Comparison of ENCODE assay signal across 7 cellular contexts in the genomic region with DNA sequence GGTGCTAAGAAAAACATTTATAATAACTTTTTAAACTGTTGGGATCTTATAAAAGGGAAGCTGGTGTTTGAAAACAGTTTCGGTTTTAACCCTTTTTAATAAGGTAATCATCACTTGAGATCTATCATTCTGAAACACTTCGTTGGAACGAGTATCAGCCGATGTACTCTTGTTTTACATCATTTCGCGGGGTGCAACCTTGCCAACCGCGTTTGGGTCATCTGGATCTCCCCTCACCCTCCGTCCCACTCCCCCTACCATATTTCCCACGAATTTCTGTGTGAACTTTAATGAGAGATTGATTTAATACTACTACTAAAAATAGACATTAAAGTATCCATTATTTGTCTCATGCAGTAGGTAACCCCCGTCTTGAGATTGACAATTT. TPM values are rescaled to one million over a fixed set of nuclear protein-coding genes. Genes with fewer than 3 reads are reported as not detected.
DNase-seq lines count a peak whose midpoint lies in the region; ATAC-seq, FAIRE-seq and TF ChIP-seq lines count a peak whose summit lies in the region.

No MANE protein-coding gene starts in this region.

- H3K9ac ChIP-seq in GM12878 (ENCODE audit: control insufficient read depth, insufficient read depth, low read length), result peak overlapping the region; percentile 83

- intact Hi-C loops in GM12878 (cut with micrococcal nuclease; ENCODE audit: unreplicated experiment) (loop anchor here (2.0 to 10.0 kb wide), 3 partner anchors 132 to 734 kb away; partner anchors contain the start of genes CCNYL1 and PIKFYVE), thyroid gland (cut with DNase I) (loop anchor here (10.0 kb wide), 1 partner anchor 184 kb away; the partner anchor contains the start of gene CCNYL1)

- in situ Hi-C loops in GM13976 (cut with MboI; ENCODE audit: low sequenced_read_pairs, unreplicated experiment), result no loop called here
- in situ Hi-C loops in GM12878 (cut with MboI), result no loop called here

- H3K4me3 ChIP-seq in GM12878 (peak overlapping the region; percentile 97), thyroid gland (replicated peaks in 1 of 3) (peak overlapping the region in 2 of 3 donors; percentile 46 to 65)

- ATAC-seq in GM12878, result no peak

- no peak for TF ChIP-seq RAD21 in GM12878 (IDR thresholded peaks at IDR 0.05; ENCODE audit: insufficient read depth, low read depth, low read length)

- POLR2A ChIA-PET in GM12878 (lab: Charles Lee), result interaction anchor here (0.6 to 5.5 kb wide), 17 partner anchors 9 to 766 kb away, joined by 3 to 40 read pairs (median 4); partner anchors contain the start of genes FASTKD2, KLF7, MDH1B and METTL21A

- no peaks in the 10 kb centered on the region for H3K9me3 ChIP-seq in GM12878 (replicated peaks; ENCODE audit: control insufficient read depth, insufficient read depth, low read length)
- H3K9me3 ChIP-seq in thyroid gland, result no peaks in the 10 kb centered on the region

- BruUV-seq in GM12878 (replicated peaks; lab: Mats Ljungman, UMichigan), result TSS peak; percentile 73

- no peaks in the 10 kb centered on the region for H3K27me3 ChIP-seq in GM12878 (replicated peaks in 1 of 2; ENCODE audit: control insufficient read depth in 2 of 2, insufficient read depth in 2 of 2, low read length in 1 of 2)
- no peaks in the 10 kb centered on the region for H3K27me3 ChIP-seq in thyroid gland

- H4K20me1 ChIP-seq in GM12878 (ENCODE audit: control insufficient read depth, insufficient read depth), result no peaks in the 10 kb centered on the region

- CTCF ChIA-PET in GM12878 (lab: Yijun Ruan, JAX), result interaction anchor here (0.9 to 2.4 kb wide), 6 partner anchors 10 to 458 kb away, joined by 3 to 9 read pairs (median 5); no protein-coding TSS in a partner anchor

- no peak for TF ChIP-seq POLR2A in GM12878 (IDR thresholded peaks at IDR 0.05; ENCODE audit: low read depth, low read length)
- TF ChIP-seq POLR2A in thyroid gland (IDR thresholded peaks at IDR 0.05), result no peak

- no peak overlapping the region for H2AFZ ChIP-seq in GM12878 (ENCODE audit: control insufficient read depth, low read depth, low read length)

- under 1% methylated on average over 11 of the region's 11 CpGs for WGBS in GM12878 (ENCODE audit: insufficient coverage, insufficient replicate concordance, low lambda C conversion rate, missing lambda C conversion rate)
- WGBS in thyroid gland, 2 donors, result 1% methylated on average over 11 of the region's 11 CpGs

- H3K4me2 ChIP-seq in GM12878 (ENCODE audit: control insufficient read depth, insufficient read depth), result peak overlapping the region; percentile 77; the same call in 1 of the 2 replicates

- TF ChIP-seq CTCF in GM13976 (IDR thresholded peaks at IDR 0.05; ENCODE audit: borderline replicate concordance, control extremely low read depth, extremely low read depth, insufficient read depth, missing control alignments) (no peak), GM12878 (IDR thresholded peaks at IDR 0.05 in 2 of 3, conservative IDR thresholded peaks at IDR 0.05 in 1 of 3; ENCODE audit: control insufficient read depth in 2 of 3, extremely low read depth in 1 of 3, insufficient read depth in 1 of 3, low read depth in 3 of 3, low read length in 3 of 3) (no peak), thyroid gland (IDR thresholded peaks at IDR 0.05) (no peak)

- DNase-seq in GM13976 (ENCODE audit: low spot score) (peak; percentile 53), NCI-H2227 (lab: John Stamatoyannopoulos, UW; ENCODE audit: unreplicated experiment) (peak; percentile 43), GM12878 (ENCODE audit: low read depth, low spot score) (no peak), lung microvascular endothelial cell (ENCODE audit: low read depth in 2 of 2) (peak; percentile 37), thyroid gland (no peak), globus pallidus (ENCODE audit: low spot score) (no peak), NCI-H774 (lab: John Stamatoyannopoulos, UW) (no peak)

- RAD21 ChIA-PET in GM12878 (lab: Charles Lee; ENCODE audit: unreplicated experiment), result interaction anchor here (0.7 to 6.5 kb wide), 8 partner anchors 9 to 365 kb away, joined by 3 to 51 read pairs (median 4); partner anchors contain the start of genes KLF7 and METTL21A

- SMC1A ChIA-PET in GM12878 (lab: Charles Lee; ENCODE audit: uncharacterized antibody, unreplicated experiment), result interaction anchor here (0.7 to 4.0 kb wide), 11 partner anchors 11 to 190 kb away, joined by 3 to 20 read pairs (median 4); partner anchors contain the start of gene METTL21A

- 0 out of 4 replicates have a peak, but pooled peaks of 1 of the 2 experiments have one; percentile 12 for TF ChIP-seq EP300 in GM12878 (IDR thresholded peaks at IDR 0.05; ENCODE audit: borderline replicate concordance in 1 of 2, control insufficient read depth in 1 of 2, low read depth in 2 of 2, low read length in 2 of 2)

- no peak for FAIRE-seq in GM12878 (lab: Jason Lieb, UNC)

- peaks cover 71% of the 10 kb centered on the region for H3K79me2 ChIP-seq in GM12878 (ENCODE audit: control insufficient read depth, insufficient read depth, low read length)

- H3K27ac ChIP-seq in GM12878 (ENCODE audit: control insufficient read depth, insufficient read depth), result peak overlapping the region; percentile 87
- peak overlapping the region; percentile 90 to 95 (median 92) for H3K27ac ChIP-seq in thyroid gland

- H3K36me3 ChIP-seq in GM12878 (ENCODE audit: control insufficient read depth in 2 of 2, insufficient read depth in 2 of 2, low read length in 1 of 2) (no peaks in the 10 kb centered on the region), thyroid gland (no peaks in the 10 kb centered on the region)

- H3K4me1 ChIP-seq in GM12878 (ENCODE audit: control insufficient read depth, insufficient read depth, low read length), result peaks cover 18% of the 10 kb centered on the region
- peaks cover 34% of the 10 kb centered on the region in 2 donors for H3K4me1 ChIP-seq in thyroid gland

TF ChIP-seq in GM12878, 131 proteins besides CTCF, POLR2A, EP300 and RAD21 (continues in another document):
- TF ChIP-seq RUNX3 (IDR thresholded peaks at IDR 0.05; ENCODE audit: low read length) (peak; percentile 19; the same call in 1 of the 2 replicates), CREM (IDR thresholded peaks at IDR 0.05; ENCODE audit: low read depth) (peak; percentile 10; the same call in 1 of the 2 replicates), ELK1 (IDR thresholded peaks at IDR 0.05; ENCODE audit: low read depth, low read length) (no peak), BHLHE40 (IDR thresholded peaks at IDR 0.05; ENCODE audit: borderline replicate concordance in 1 of 2, low read depth in 2 of 2, low read length in 1 of 2) (no peak), MEF2A (IDR thresholded peaks at IDR 0.05; ENCODE audit: insufficient read depth, low read depth, low read length) (0 out of 2 replicates have a peak, but pooled peaks have one; percentile 2)

RNA-seq across cellular contexts. Expression of gene CREB1, which starts 1.3 kb away (rescaled TPM):
- total RNA-seq in GM12878 (2013; cell fraction: nucleolus; rRNA removed), result 160 and 164 TPM in 2 replicates
- 40.4 and 40.8 TPM in 2 replicates for total RNA-seq in GM12878 (2014; rRNA removed)
- total RNA-seq in GM12878 (2014; rRNA removed; fragmentation: Illumina TruSeq; extraction: Trizol), result 35.7 and 36.0 TPM in 2 replicates
- total RNA-seq in GM12878 (2021), result 66.8 and 69.7 TPM in 2 replicates
- polyA plus RNA-seq in GM12878 (2011; ENCODE audit: low read depth), result 13.7 TPM
- 58.1 and 76.9 TPM in 2 replicates for polyA plus RNA-seq in GM12878 (2011; rRNA removed)
- polyA plus RNA-seq in GM12878 (2011; cell fraction: cytosol; rRNA removed), result 46.3 and 65.0 TPM in 2 replicates
- polyA plus RNA-seq in GM12878 (2011; cell fraction: nucleus; rRNA removed), result 37.1 and 53.4 TPM in 2 replicates
- polyA plus RNA-seq in GM12878 (2012), result 22.2 and 23.7 TPM in 2 replicates
- polyA plus RNA-seq in GM12878 (2014; fragmentation: Illumina TruSeq; extraction: Trizol), result 63.5 and 76.6 TPM in 2 replicates
- polyA plus RNA-seq in GM12878 (2014; fragmentation: Nextera tagmentation; extraction: Ambion mirVana), result 10 to 100 TPM; 13.4 to 22.2 TPM
- 33.2 and 35.5 TPM in 2 replicates for polyA plus RNA-seq in GM12878 (2014; rRNA removed)
- polyA plus RNA-seq in GM12878 (2016; fragmentation: Nextera tagmentation; extraction: Ambion mirVana), result 10 to 100 TPM; 38.6 to 44.2 TPM
- polyA minus RNA-seq in GM12878 (2011; rRNA and poly(A)+ RNA removed), result 131 and 175 TPM in 2 replicates
- 35.4 and 42.6 TPM in 2 replicates for polyA minus RNA-seq in GM12878 (2011; cell fraction: cytosol; rRNA and poly(A)+ RNA removed)
- polyA minus RNA-seq in GM12878 (2011; cell fraction: nucleus; rRNA and poly(A)+ RNA removed), result 56.5 and 67.9 TPM in 2 replicates
- 21.1 and 38.3 TPM in 2 replicates for total RNA-seq in lung microvascular endothelial cell
- 100 to 1,000 TPM in 1 of 4 donors, 10 to 100 TPM in 3; 56.1 to 105 (median 59.2) TPM for total RNA-seq in thyroid gland

Comparison
In these comparisons a context has a peak if more than half of its experiments do, and no peak if none do; other contexts are left out.
1. DNase-seq: peak in GM13976 (single experiment), NCI-H2227 (single experiment) and lung microvascular endothelial cell (2 of 2); none in GM12878 (single experiment), thyroid gland (0 of 2), globus pallidus (single experiment) and NCI-H774 (single experiment).